Comparison of ENCODE assay signal across 12 cellular contexts in the genomic region with DNA sequence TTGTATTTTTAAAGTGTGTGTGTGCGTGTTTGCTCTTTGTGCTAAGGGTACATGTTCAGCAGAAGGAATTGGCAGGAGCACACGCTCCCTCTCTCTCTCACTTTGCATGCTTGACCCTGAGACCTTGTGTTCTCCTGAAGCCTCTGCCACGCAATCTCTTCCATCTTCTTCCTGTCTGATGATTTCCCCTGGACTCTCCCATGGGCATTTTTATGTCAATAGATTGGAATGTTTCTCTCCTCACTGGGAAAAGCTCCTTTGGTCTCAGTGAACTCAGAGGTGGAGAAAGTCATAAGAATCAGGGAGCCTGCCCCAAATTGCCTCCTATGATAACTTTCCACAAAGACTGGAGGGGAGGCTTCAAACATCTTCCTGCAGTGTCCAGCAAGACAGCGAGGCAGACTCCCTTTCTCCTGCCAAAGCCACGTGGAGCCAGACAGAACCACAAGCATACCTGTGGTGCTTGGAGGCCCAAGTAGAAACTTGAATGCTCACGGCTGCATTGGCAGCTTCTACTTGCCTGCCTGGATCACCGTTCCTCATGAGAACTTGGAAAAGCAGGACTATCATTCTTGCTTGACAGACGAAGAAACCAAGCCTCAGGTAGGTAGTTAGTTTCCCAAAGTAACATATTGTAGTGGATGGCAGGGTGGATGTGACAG.
A peak's percentile ranks its signal among the peaks of the same experiment; 100 is the strongest.
DNase-seq lines count a peak whose midpoint lies in the region; ATAC-seq and TF ChIP-seq lines count a peak whose summit lies in the region.
"Had no signal": no experiment of that assay in that cellular context is flagged by ENCODE, and none has a peak within 500 bp of the region (broad histone marks: within the 10 kb centered on the region; RNA-seq: fewer than 3 reads in every experiment).

No MANE protein-coding gene starts in this region.

- H3K27ac Mint-ChIP-seq in HFFc6 (peak overlapping the region; percentile 62; the same call in 1 of the 2 replicates), chondrocyte (ENCODE audit: unreplicated experiment) (peak overlapping the region; percentile 97)

- no peaks in the 10 kb centered on the region for H3K27me3 ChIP-seq in tibial nerve

- WGBS in mesodermal cell (ENCODE audit: insufficient coverage in 2 of 2), 2 experiments: 80 to 93% methylated on average over 5 of the region's 8 CpGs
- 59 to 67% methylated on average over 8 of the region's 8 CpGs for WGBS in tibial nerve, 2 donors

- DNase-seq in HFFc6 (peak; percentile 63), chondrocyte (ENCODE audit: low spot score) (no peak), tibial nerve (ENCODE audit: low spot score in 2 of 2) (peak in 1 of 2 donors; percentile 78), NCI-H345 treated with DMSO at 0.1 percent for 48 hours (lab: John Stamatoyannopoulos, UW; ENCODE audit: unreplicated experiment) (no peak)
- DNase-seq in stimulated activated CD4-positive, alpha-beta T cell treated with anti-CD3 and anti-CD28 coated beads, Interleukin-12 subunit alpha, Interleukin-12 subunit beta, amount 100 ng/mL, for 4 hours: no peak
- DNase-seq: activated T-cell treated with anti-CD3 and anti-CD28 coated beads, Interleukin-2, amount 50 U/mL, for 4 hours; NCI-H1436; occipital lobe had no signal

- H3K27ac ChIP-seq in mesodermal cell (ENCODE audit: low read depth, low read length, severe bottlenecking): peak overlapping the region; percentile 60
- peak overlapping the region; percentile 49 to 86 (median 70) for H3K27ac ChIP-seq in tibial nerve

- H3K4me1 Mint-ChIP-seq in HFFc6 (ENCODE audit: low read depth): no peaks in the 10 kb centered on the region; the same call in 1 of the 2 replicates
- peaks cover 68% of the 10 kb centered on the region for H3K4me1 Mint-ChIP-seq in chondrocyte (ENCODE audit: low read depth)

- no peaks in the 10 kb centered on the region for H3K27me3 Mint-ChIP-seq in HFFc6 (ENCODE audit: insufficient read depth)
- H3K27me3 Mint-ChIP-seq in chondrocyte (ENCODE audit: low read depth): no peaks in the 10 kb centered on the region

- H3K9me3 Mint-ChIP-seq in HFFc6 (peaks cover 23% of the 10 kb centered on the region), chondrocyte (ENCODE audit: low read depth) (peaks cover 10% of the 10 kb centered on the region)
- H3K9me3 Mint-ChIP-seq: activated T-cell treated with anti-CD3 and anti-CD28 coated beads, Interleukin-2, amount 50 U/mL, for 4 hours had no signal

- H3K36me3 Mint-ChIP-seq in HFFc6 (ENCODE audit: low read depth) (no peaks in the 10 kb centered on the region), chondrocyte (ENCODE audit: low read depth) (peaks cover 14% of the 10 kb centered on the region)

- H3K9me3 ChIP-seq in mesodermal cell (ENCODE audit: control insufficient read depth, low read length) (no peaks in the 10 kb centered on the region), tibial nerve (no peaks in the 10 kb centered on the region)

- no peak for ATAC-seq in GM19395 (IDR thresholded peaks at IDR 0.05; ENCODE audit: unreplicated experiment)
- ATAC-seq in GM21360 (IDR thresholded peaks at IDR 0.05; ENCODE audit: unreplicated experiment): no peak
- ATAC-seq: activated T-cell treated with anti-CD3 and anti-CD28 coated beads, Interleukin-2, amount 50 U/mL, for 4 hours had no signal

- no peak for TF ChIP-seq CTCF in HFFc6 (IDR thresholded peaks at IDR 0.05)
- TF ChIP-seq CTCF in chondrocyte (IDR thresholded peaks at IDR 0.05): no peak
- TF ChIP-seq CTCF in tibial nerve (IDR thresholded peaks at IDR 0.05): no peak

- H3K4me3 Mint-ChIP-seq in HFFc6: no peak overlapping the region
- peak overlapping the region; percentile 67 for H3K4me3 Mint-ChIP-seq in chondrocyte (ENCODE audit: unreplicated experiment)
- H3K4me3 Mint-ChIP-seq: activated T-cell treated with anti-CD3 and anti-CD28 coated beads, Interleukin-2, amount 50 U/mL, for 4 hours had no signal

- H3K4me3 ChIP-seq in mesodermal cell (ENCODE audit: extremely low read depth, insufficient read depth, low read length, poor library complexity, severe bottlenecking) (no peak overlapping the region), tibial nerve (no peak overlapping the region)
- H3K4me3 ChIP-seq: coronary artery had no signal

- TF ChIP-seq EP300 in tibial nerve (IDR thresholded peaks at IDR 0.05): peak; percentile 63 to 96

- no peak for TF ChIP-seq POLR2A in tibial nerve (IDR thresholded peaks at IDR 0.05)

- H3K4me1 ChIP-seq in mesodermal cell (ENCODE audit: control insufficient read depth, insufficient read depth, low read length, poor library complexity, severe bottlenecking): no peaks in the 10 kb centered on the region
- peaks cover 0 to 18% (median 1%) of the 10 kb centered on the region in 4 donors for H3K4me1 ChIP-seq in tibial nerve

- H3K36me3 ChIP-seq in mesodermal cell (ENCODE audit: control insufficient read depth, insufficient read depth, low read length) (no peaks in the 10 kb centered on the region), tibial nerve (no peaks in the 10 kb centered on the region)
